In the genomic region with DNA sequence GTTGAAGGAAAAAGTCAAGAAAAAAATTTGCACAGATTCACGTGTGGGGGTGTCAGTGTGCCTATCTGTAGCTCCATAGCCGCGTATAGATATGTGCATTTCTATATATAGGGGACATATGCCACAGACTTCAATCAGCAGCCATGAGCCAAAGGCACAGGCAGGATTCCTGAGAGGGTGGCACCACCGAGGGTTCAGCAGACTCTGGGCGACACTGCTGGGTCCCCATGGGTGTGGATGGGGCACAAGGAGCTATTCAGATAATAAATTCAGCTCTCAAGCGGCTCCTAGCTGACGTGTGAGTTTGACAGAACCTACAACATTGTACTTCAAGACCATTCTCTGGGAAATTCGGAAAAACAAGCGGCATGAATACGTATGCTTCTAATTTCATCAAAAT, we compare ENCODE assay signal across 3 cellular contexts.
"Had no signal": no experiment of that assay in that cellular context is flagged by ENCODE, and none has a peak within 500 bp of the region (broad histone marks: within the 10 kb centered on the region; RNA-seq: fewer than 3 reads in every experiment).

No MANE protein-coding gene starts in this region.

- ATAC-seq: GM12878 had no signal

- H3K4me3 ChIP-seq: GM12878 had no signal

- DNase-seq: GDM1, GF-D8 had no signal
